ENCODE assay signal across 34 cellular contexts in the genomic region with DNA sequence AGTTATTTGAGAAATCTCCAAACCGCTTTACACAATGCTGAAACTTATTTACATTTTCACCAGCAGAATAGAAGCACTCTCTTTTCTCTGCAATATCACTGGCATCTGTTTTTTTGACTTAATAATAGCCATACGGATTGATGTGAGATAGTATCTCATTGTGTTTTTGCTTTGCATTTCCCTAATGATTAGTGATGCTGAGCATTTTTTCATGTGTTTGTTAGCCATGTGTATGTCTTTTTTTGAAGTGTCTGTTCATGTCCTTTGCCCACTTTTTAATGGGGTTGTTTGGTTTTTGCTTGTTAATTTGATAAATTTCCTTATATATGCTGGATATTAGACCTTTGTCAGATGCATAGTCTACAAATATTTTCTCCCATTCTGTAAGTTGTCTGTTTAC.
"Had no signal": no experiment of that assay in that cellular context is flagged by ENCODE, and none has a peak within 500 bp of the region (broad histone marks: within the 10 kb centered on the region; RNA-seq: fewer than 3 reads in every experiment).

No MANE protein-coding gene starts in this region.

- H3K27me3 ChIP-seq: MG63 had no signal

- DNase-seq: Karpas-422, Kasumi-1, MG63, MM.1S, MV-4-11, NCI-H1048, NCI-H1092, NCI-H1092 treated with DMSO at 0.1 percent for 48 hours, NCI-H1105, NCI-H1105 treated with DMSO at 0.1 percent for 48 hours, NCI-H1417, NCI-H1417 treated with DMSO at 0.1 percent for 48 hours, NCI-H1436, NCI-H1436 treated with DMSO at 0.1 percent for 48 hours, NCI-H146, NCI-H1694, NCI-H1694 treated with DMSO at 0.1 percent for 48 hours, NCI-H187, NCI-H187 treated with DMSO at 0.1 percent for 48 hours, NCI-H1930, NCI-H2029, NCI-H2029 treated with DMSO at 0.1 percent for 48 hours, NCI-H2081, NCI-H2081 treated with DMSO at 0.1 percent for 48 hours, NCI-H2107, NCI-H2171, NCI-H2171 treated with DMSO at 0.1 percent for 48 hours, NCI-H2227 treated with DMSO at 0.1 percent for 48 hours, NCI-H226, NCI-H345, NCI-H446, NCI-H446 treated with DMSO at 0.1 percent for 48 hours, NCI-H510A, NCI-H510A treated with DMSO at 0.1 percent for 48 hours had no signal
